Comparison of ENCODE assay signal across 1 cellular context in genomic region chr13:49620170-49620621, GRCh38.
TF ChIP-seq lines count a peak whose summit lies in the region.

No MANE protein-coding gene starts in this region.

TF ChIP-seq in HepG2, 621 proteins besides CTCF, POLR2A, EP300 and RAD21 (continued from another document):
- TF ChIP-seq ZNF687 (CRISPR knock-in tag; IDR thresholded peaks at IDR 0.05) (peak; percentile 71), ASH2L (IDR thresholded peaks at IDR 0.05; ENCODE audit: insufficient read length, low read depth, low read length) (no peak), FOXP4 (CRISPR knock-in tag; IDR thresholded peaks at IDR 0.05) (no peak), MAX (IDR thresholded peaks at IDR 0.05) (peak; percentile 48; the same call in 1 of the 2 replicates)
TF ChIP-seq in HepG2: peak in this region for 7.
